In the genomic region with DNA sequence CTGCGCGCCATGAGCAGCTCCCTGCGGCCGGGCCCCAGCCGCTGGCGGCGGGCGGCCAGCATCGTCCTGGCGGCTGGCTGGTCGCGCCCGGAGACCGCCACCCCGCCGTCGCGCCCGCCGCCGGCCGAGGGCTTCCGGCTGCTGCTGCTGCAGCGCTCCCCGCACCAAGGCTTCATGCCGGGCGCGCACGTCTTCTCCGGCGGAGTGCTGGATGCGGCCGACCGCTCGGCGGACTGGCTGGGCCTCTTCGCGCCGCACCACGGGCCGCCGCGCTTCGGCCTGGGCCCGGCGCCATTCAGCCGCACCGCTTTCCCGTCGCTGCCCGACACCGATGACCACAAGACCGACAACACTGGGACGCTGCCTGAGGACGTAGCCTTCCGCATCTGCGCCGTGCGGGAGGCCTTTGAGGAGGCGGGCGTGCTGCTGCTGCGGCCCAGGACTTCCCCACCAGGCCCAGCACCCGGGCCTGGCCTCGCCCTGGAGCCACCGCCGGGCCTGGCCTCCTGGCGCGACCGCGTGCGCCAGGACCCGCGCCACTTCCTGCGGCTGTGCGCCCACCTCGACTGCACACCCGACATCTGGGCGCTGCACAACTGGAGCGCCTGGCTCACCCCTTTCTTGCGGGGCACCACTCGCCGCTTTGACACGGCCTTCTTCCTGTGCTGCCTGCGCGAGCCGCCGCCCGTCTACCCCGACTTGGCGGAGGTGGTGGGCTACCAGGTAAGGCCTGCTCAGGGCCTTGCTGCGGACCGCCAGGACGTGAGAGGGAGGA, we compare ENCODE assay signal across 1 cellular context.
TF ChIP-seq lines count a peak whose summit lies in the region.

No MANE protein-coding gene starts in this region.

TF ChIP-seq in SK-N-SH treated with all-trans-retinoic acid at 6 μM for 48 hours, 23 proteins besides CTCF, POLR2A, EP300 and RAD21 (continued from another document):
- TF ChIP-seq, protein P1, sequence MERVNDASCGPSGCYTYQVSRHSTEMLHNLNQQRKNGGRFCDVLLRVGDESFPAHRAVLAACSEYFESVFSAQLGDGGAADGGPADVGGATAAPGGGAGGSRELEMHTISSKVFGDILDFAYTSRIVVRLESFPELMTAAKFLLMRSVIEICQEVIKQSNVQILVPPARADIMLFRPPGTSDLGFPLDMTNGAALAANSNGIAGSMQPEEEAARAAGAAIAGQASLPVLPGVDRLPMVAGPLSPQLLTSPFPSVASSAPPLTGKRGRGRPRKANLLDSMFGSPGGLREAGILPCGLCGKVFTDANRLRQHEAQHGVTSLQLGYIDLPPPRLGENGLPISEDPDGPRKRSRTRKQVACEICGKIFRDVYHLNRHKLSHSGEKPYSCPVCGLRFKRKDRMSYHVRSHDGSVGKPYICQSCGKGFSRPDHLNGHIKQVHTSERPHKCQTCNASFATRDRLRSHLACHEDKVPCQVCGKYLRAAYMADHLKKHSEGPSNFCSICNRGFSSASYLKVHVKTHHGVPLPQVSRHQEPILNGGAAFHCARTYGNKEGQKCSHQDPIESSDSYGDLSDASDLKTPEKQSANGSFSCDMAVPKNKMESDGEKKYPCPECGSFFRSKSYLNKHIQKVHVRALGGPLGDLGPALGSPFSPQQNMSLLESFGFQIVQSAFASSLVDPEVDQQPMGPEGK (CRISPR knock-in tag; IDR thresholded peaks at IDR 0.05; ENCODE audit: borderline replicate concordance) = no peak
- TF ChIP-seq OSR1 (CRISPR knock-in tag; IDR thresholded peaks at IDR 0.05) = no peak
- TF ChIP-seq, protein P2, sequence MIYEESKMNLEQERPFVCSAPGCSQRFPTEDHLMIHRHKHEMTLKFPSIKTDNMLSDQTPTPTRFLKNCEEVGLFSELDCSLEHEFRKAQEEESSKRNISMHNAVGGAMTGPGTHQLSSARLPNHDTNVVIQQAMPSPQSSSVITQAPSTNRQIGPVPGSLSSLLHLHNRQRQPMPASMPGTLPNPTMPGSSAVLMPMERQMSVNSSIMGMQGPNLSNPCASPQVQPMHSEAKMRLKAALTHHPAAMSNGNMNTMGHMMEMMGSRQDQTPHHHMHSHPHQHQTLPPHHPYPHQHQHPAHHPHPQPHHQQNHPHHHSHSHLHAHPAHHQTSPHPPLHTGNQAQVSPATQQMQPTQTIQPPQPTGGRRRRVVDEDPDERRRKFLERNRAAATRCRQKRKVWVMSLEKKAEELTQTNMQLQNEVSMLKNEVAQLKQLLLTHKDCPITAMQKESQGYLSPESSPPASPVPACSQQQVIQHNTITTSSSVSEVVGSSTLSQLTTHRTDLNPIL (CRISPR knock-in tag; IDR thresholded peaks at IDR 0.05; ENCODE audit: low read depth) = no peak
- TF ChIP-seq GLIS3 (CRISPR knock-in tag; IDR thresholded peaks at IDR 0.05) = no peak
- TF ChIP-seq, protein P3, sequence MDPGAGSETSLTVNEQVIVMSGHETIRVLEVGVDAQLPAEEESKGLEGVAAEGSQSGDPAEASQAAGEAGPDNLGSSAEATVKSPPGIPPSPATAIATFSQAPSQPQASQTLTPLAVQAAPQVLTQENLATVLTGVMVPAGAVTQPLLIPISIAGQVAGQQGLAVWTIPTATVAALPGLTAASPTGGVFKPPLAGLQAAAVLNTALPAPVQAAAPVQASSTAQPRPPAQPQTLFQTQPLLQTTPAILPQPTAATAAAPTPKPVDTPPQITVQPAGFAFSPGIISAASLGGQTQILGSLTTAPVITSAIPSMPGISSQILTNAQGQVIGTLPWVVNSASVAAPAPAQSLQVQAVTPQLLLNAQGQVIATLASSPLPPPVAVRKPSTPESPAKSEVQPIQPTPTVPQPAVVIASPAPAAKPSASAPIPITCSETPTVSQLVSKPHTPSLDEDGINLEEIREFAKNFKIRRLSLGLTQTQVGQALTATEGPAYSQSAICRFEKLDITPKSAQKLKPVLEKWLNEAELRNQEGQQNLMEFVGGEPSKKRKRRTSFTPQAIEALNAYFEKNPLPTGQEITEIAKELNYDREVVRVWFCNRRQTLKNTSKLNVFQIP (CRISPR knock-in tag; IDR thresholded peaks at IDR 0.05; ENCODE audit: borderline replicate concordance, low read depth) = no peak
- TF ChIP-seq TOX (CRISPR knock-in tag; IDR thresholded peaks at IDR 0.05; ENCODE audit: borderline replicate concordance) = no peak
- no peak for TF ChIP-seq BACH2 (CRISPR knock-in tag; IDR thresholded peaks at IDR 0.05; ENCODE audit: borderline replicate concordance)
- no peak for TF ChIP-seq ARNTL (CRISPR knock-in tag; IDR thresholded peaks at IDR 0.05; ENCODE audit: borderline replicate concordance, low read depth)
TF ChIP-seq in SK-N-SH treated with all-trans-retinoic acid at 6 μM for 48 hours: peak in this region for 0.
